In genomic region chr22:45454260-45454659, GRCh38 we compare ENCODE assay signal across 19 cellular contexts. TPM values are rescaled to one million over a fixed set of nuclear protein-coding genes. Genes with fewer than 3 reads are reported as not detected.
DNase-seq lines count a peak whose midpoint lies in the region; TF ChIP-seq lines count a peak whose summit lies in the region.
"Had no signal": no experiment of that assay in that cellular context is flagged by ENCODE, and none has a peak within 500 bp of the region (broad histone marks: within the 10 kb centered on the region; RNA-seq: fewer than 3 reads in every experiment).

No MANE protein-coding gene starts in this region.

- H3K4me3 Mint-ChIP-seq in brain = no peak overlapping the region
- H3K4me3 Mint-ChIP-seq: activated CD8-positive, alpha-beta T cell treated with anti-CD3 and anti-CD28 coated beads, Interleukin-2, amount 10 ng/mL, durations not matched to agents 7 days and 5 days; activated naive CD4-positive, alpha-beta T cell treated with anti-CD3 and anti-CD28 coated beads for 36 hours; effector memory CD8-positive, alpha-beta T cell had no signal

- H3K36me3 Mint-ChIP-seq in brain = no peaks in the 10 kb centered on the region

- no peaks in the 10 kb centered on the region for H3K9me3 ChIP-seq in BE2C
- H3K9me3 ChIP-seq: esophagus squamous epithelium had no signal

- H3K9me3 Mint-ChIP-seq in brain = peaks cover 0 to 11% (median 0%) of the 10 kb centered on the region in 5 experiments
- H3K9me3 Mint-ChIP-seq: activated naive CD4-positive, alpha-beta T cell treated with anti-CD3 and anti-CD28 coated beads for 36 hours; effector memory CD8-positive, alpha-beta T cell had no signal

- H3K27me3 ChIP-seq in BE2C = no peaks in the 10 kb centered on the region
- H3K27me3 ChIP-seq: esophagus squamous epithelium had no signal

- peaks cover 3% of the 10 kb centered on the region for H3K27me3 Mint-ChIP-seq in brain

- peaks cover 27% of the 10 kb centered on the region for H3K4me1 Mint-ChIP-seq in brain

- no peaks in the 10 kb centered on the region for H3K36me3 ChIP-seq in BE2C
- H3K36me3 ChIP-seq: esophagus squamous epithelium had no signal

- DNase-seq in AG08395 (ENCODE audit: low spot score) (peak; percentile 69), GM04504 (ENCODE audit: low read depth) (peak; percentile 72), iPS-NIHi7 (ENCODE audit: extremely low spot score) (peak; percentile 3), GOT3 (lab: John Stamatoyannopoulos, UW) (no peak), BE2C (no peak), CD1c-positive myeloid dendritic cell (ENCODE audit: extremely low spot score) (no peak)
- no peak for DNase-seq in stimulated activated naive CD4-positive, alpha-beta T cell (lab: John Stamatoyannopoulos, UW)
- DNase-seq: activated CD8-positive, alpha-beta T cell treated with anti-CD3 and anti-CD28 coated beads, Interleukin-2, amount 10 ng/mL, durations not matched to agents 7 days and 5 days; activated naive CD4-positive, alpha-beta T cell treated with anti-CD3 and anti-CD28 coated beads for 36 hours; activated T-cell treated with anti-CD3 and anti-CD28 coated beads, Interleukin-2, amount 50 U/mL, for 1 hour; COR-L47; DMS79 treated with DMSO at 0.1 percent for 48 hours; effector memory CD8-positive, alpha-beta T cell; esophagus squamous epithelium; left ventricle myocardium superior; NCI-H1417 treated with DMSO at 0.1 percent for 48 hours; NCI-H526; substantia nigra had no signal

- no peaks in the 10 kb centered on the region; the same call in 1 of the 2 replicates for H3K4me1 ChIP-seq in BE2C

- no peak for TF ChIP-seq CTCF in brain (conservative IDR thresholded peaks at IDR 0.05)
- no peak for TF ChIP-seq CTCF in BE2C (IDR thresholded peaks at IDR 0.05; ENCODE audit: low read depth, low read length)

- peak overlapping the region in 3 of 5 experiments; percentile 26 to 83 (median 64) for H3K27ac Mint-ChIP-seq in brain
- H3K27ac Mint-ChIP-seq: activated CD8-positive, alpha-beta T cell treated with anti-CD3 and anti-CD28 coated beads, Interleukin-2, amount 10 ng/mL, durations not matched to agents 7 days and 5 days; activated naive CD4-positive, alpha-beta T cell treated with anti-CD3 and anti-CD28 coated beads for 36 hours; effector memory CD8-positive, alpha-beta T cell had no signal

- H3K4me3 ChIP-seq in BE2C (ENCODE audit: low read depth, low read length) = no peak overlapping the region
- H3K4me3 ChIP-seq: esophagus squamous epithelium had no signal

RNA-seq across cellular contexts. Expression of gene RIBC2, which starts 40.8 kb away (rescaled TPM):
- 22.0 TPM for polyA plus RNA-seq in brain (ENCODE audit: insufficient read depth, low read depth, low replicate concordance)
- 0.62 TPM for polyA plus RNA-seq in BE2C (2012; ENCODE audit: insufficient read depth, insufficient read length, low read depth)

RNA-seq across cellular contexts. Expression of gene SMC1B, which starts 40.9 kb away (rescaled TPM):
- polyA plus RNA-seq in brain (ENCODE audit: insufficient read depth, low read depth, low replicate concordance) = 0.49 TPM
- polyA plus RNA-seq in BE2C (2012; ENCODE audit: insufficient read depth, insufficient read length, low read depth) = not detected

RNA-seq across cellular contexts. Expression of gene FBLN1, which starts 48.4 kb away (rescaled TPM):
- 135 TPM for polyA plus RNA-seq in brain (ENCODE audit: insufficient read depth, low read depth, low replicate concordance)
- 10.3 TPM for polyA plus RNA-seq in BE2C (2012; ENCODE audit: insufficient read depth, insufficient read length, low read depth)

Comparison
In these comparisons a context has a peak if more than half of its experiments do, and no peak if none do; other contexts are left out.
1. DNase-seq: peak in AG08395 (single experiment), GM04504 (single experiment) and iPS-NIHi7 (single experiment); none in GOT3 (single experiment), BE2C (single experiment), CD1c-positive myeloid dendritic cell (single experiment) and stimulated activated naive CD4-positive, alpha-beta T cell (0 of 6).